Comparison of ENCODE assay signal across 26 cellular contexts in the genomic region with DNA sequence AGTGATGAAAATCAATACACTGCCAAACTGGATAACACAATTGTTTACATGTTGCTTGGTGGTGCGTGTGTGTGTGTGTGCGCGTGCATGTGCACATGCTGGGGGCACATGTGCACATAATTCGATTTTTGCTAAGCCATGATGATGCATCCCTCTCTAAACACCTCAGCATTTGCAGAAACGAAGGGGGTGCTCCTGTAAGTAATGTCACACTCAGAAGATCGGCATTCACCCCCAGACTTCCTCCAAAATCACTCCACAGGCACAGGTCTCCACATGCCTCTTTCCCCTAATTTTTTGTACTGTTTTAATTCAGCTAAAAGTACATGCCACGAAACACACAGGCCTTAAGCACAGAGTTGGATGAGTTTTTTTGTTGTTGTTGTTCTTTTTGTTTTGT.
"Had no signal": no experiment of that assay in that cellular context is flagged by ENCODE, and none has a peak within 500 bp of the region (broad histone marks: within the 10 kb centered on the region; RNA-seq: fewer than 3 reads in every experiment).

No MANE protein-coding gene starts in this region.

- DNase-seq: colonic mucosa; effector CD8-positive, alpha-beta T cell; endodermal cell; esophagus squamous epithelium; gastrocnemius medialis; head of caudate nucleus; mesenchymal stem cell; midbrain; naive thymus-derived CD8-positive, alpha-beta T cell; nephron progenitor cell; nucleus accumbens; ovary; posterior cingulate gyrus; psoas muscle; right cardiac atrium; stimulated activated CD4-positive, alpha-beta T cell treated with anti-CD3 and anti-CD28 coated beads, Interleukin-15, amount 100 ng/mL, for 24 hours; stimulated activated CD4-positive, alpha-beta T cell treated with anti-CD3 and anti-CD28 coated beads, Interleukin-2, amount 100 ng/mL, for 48 hours; stimulated activated naive B cell treated with anti-CD40 and anti-IgM and Interleukin-4, amounts not matched to agents 10 μg/mL and 1 μg/mL and 100 μg/mL, for 72 hours; upper lobe of left lung; uterus had no signal

- ATAC-seq: gastrocnemius medialis; naive thymus-derived CD8-positive, alpha-beta T cell; psoas muscle; right cardiac atrium; stimulated activated naive B cell treated with anti-CD40 and anti-IgM and Interleukin-4, amounts not matched to agents 10 μg/mL and 1 μg/mL and 100 μg/mL, for 72 hours had no signal

- H3K9me3 Mint-ChIP-seq: dendritic cell treated with granulocyte-macrophage colony-stimulating factor and Interleukin-4, amounts not matched to agents 40 ng/mL and 50 ng/mL, for 4 days; endodermal cell; naive thymus-derived CD8-positive, alpha-beta T cell; nephron progenitor cell; stimulated activated naive B cell treated with anti-CD40 and anti-IgM and Interleukin-4, amounts not matched to agents 10 μg/mL and 1 μg/mL and 100 μg/mL, for 72 hours; stimulated activated naive CD8-positive, alpha-beta T cell treated with anti-CD3 and anti-CD28 coated beads, Interleukin-15, Interleukin-2, amounts not matched to agents 100 ng/mL and 50 ng/mL, for 24 hours had no signal

- H3K4me3 ChIP-seq: colonic mucosa, esophagus squamous epithelium, gastrocnemius medialis, lung, ovary, psoas muscle, skin epidermis, thoracic aorta, tibial nerve, upper lobe of left lung, uterus had no signal

- H3K4me1 Mint-ChIP-seq: naive thymus-derived CD8-positive, alpha-beta T cell had no signal

- H3K27ac Mint-ChIP-seq: dendritic cell treated with granulocyte-macrophage colony-stimulating factor and Interleukin-4, amounts not matched to agents 40 ng/mL and 50 ng/mL, for 4 days; endodermal cell; naive thymus-derived CD8-positive, alpha-beta T cell; nephron progenitor cell; stimulated activated naive B cell treated with anti-CD40 and anti-IgM and Interleukin-4, amounts not matched to agents 10 μg/mL and 1 μg/mL and 100 μg/mL, for 72 hours; stimulated activated naive CD8-positive, alpha-beta T cell treated with anti-CD3 and anti-CD28 coated beads, Interleukin-15, Interleukin-2, amounts not matched to agents 100 ng/mL and 50 ng/mL, for 24 hours had no signal

- H3K4me3 Mint-ChIP-seq: dendritic cell treated with granulocyte-macrophage colony-stimulating factor and Interleukin-4, amounts not matched to agents 40 ng/mL and 50 ng/mL, for 4 days; endodermal cell; naive thymus-derived CD8-positive, alpha-beta T cell; nephron progenitor cell; stimulated activated naive B cell treated with anti-CD40 and anti-IgM and Interleukin-4, amounts not matched to agents 10 μg/mL and 1 μg/mL and 100 μg/mL, for 72 hours; stimulated activated naive CD8-positive, alpha-beta T cell treated with anti-CD3 and anti-CD28 coated beads, Interleukin-15, Interleukin-2, amounts not matched to agents 100 ng/mL and 50 ng/mL, for 24 hours had no signal

- H3K4me1 ChIP-seq: colonic mucosa, esophagus squamous epithelium, gastrocnemius medialis, psoas muscle, tibial nerve, upper lobe of left lung, uterus had no signal

- H3K36me3 Mint-ChIP-seq: naive thymus-derived CD8-positive, alpha-beta T cell; stimulated activated naive B cell treated with anti-CD40 and anti-IgM and Interleukin-4, amounts not matched to agents 10 μg/mL and 1 μg/mL and 100 μg/mL, for 72 hours had no signal

- H3K27ac ChIP-seq: colonic mucosa, esophagus squamous epithelium, gastrocnemius medialis, ovary, psoas muscle, skin epidermis, thoracic aorta, tibial nerve, upper lobe of left lung, uterus had no signal

- H3K36me3 ChIP-seq: colonic mucosa, esophagus squamous epithelium, gastrocnemius medialis, ovary, thoracic aorta, tibial nerve, upper lobe of left lung, uterus had no signal

- H3K9me3 ChIP-seq: colonic mucosa, esophagus squamous epithelium, gastrocnemius medialis, ovary, psoas muscle, thoracic aorta, tibial nerve, upper lobe of left lung, uterus had no signal

- H3K27me3 ChIP-seq: colonic mucosa, ovary, tibial nerve, upper lobe of left lung, uterus had no signal
